In genomic region chr6:152863618-152864326, GRCh38 we compare ENCODE assay signal across 8 cellular contexts.
DNase-seq lines count a peak whose midpoint lies in the region; ATAC-seq and TF ChIP-seq lines count a peak whose summit lies in the region.

No MANE protein-coding gene starts in this region.

- peak; percentile 87 to 90 for TF ChIP-seq CTCF in GM23338 (conservative IDR thresholded peaks at IDR 0.05; ENCODE audit: low read depth in 2 of 2)
- peak; percentile 79 for TF ChIP-seq CTCF in glutamatergic neuron (IDR thresholded peaks at IDR 0.05; ENCODE audit: partially characterized antibody, unreplicated experiment)
- TF ChIP-seq CTCF in psoas muscle (IDR thresholded peaks at IDR 0.05), result peak; percentile 70

- no peaks in the 10 kb centered on the region for H3K9me3 ChIP-seq in psoas muscle

- no peak overlapping the region for H2AFZ ChIP-seq in GM23338

- H3K9me3 Mint-ChIP-seq in GM23338 (no peaks in the 10 kb centered on the region), glutamatergic neuron (ENCODE audit: unreplicated experiment) (no peaks in the 10 kb centered on the region)
- H3K9me3 Mint-ChIP-seq in activated naive CD4-positive, alpha-beta T cell treated with anti-CD3 and anti-CD28 coated beads for 36 hours, result no peaks in the 10 kb centered on the region

- ATAC-seq in GM23338, result peak; percentile 92
- peak; percentile 55 to 91 (median 74) for ATAC-seq in psoas muscle

- no peak overlapping the region for H3K4me2 ChIP-seq in GM23338

- peaks cover 2% of the 10 kb centered on the region; the same call in 1 of the 3 replicates for H3K4me1 Mint-ChIP-seq in GM23338
- no peaks in the 10 kb centered on the region for H3K4me1 Mint-ChIP-seq in activated naive CD4-positive, alpha-beta T cell treated with anti-CD3 and anti-CD28 coated beads for 36 hours (ENCODE audit: low read depth)
- no peaks in the 10 kb centered on the region for H3K4me1 Mint-ChIP-seq in glutamatergic neuron (ENCODE audit: low read depth, unreplicated experiment)

- intact Hi-C loops in activated naive CD4-positive, alpha-beta T cell treated with anti-CD3 and anti-CD28 coated beads for 36 hours (cut with micrococcal nuclease), result loop anchor here (1.0 kb wide), 4 partner anchors 34 to 449 kb away; no protein-coding TSS in a partner anchor
- intact Hi-C loops in psoas muscle (cut with DNase I), result loop anchor here (1.0 to 5.0 kb wide), 4 partner anchors 83 to 164 kb away; no protein-coding TSS in a partner anchor

- H3F3A ChIP-seq in GM23338 (replicated peaks; ENCODE audit: low read depth), result no peaks in the 10 kb centered on the region

- H3K27ac ChIP-seq in GM23338 (ENCODE audit: low read depth) (no peak overlapping the region), psoas muscle (no peak overlapping the region)

- in situ Hi-C loops in SK-MEL-5 (cut with HindIII; ENCODE audit: low pct_unique_long_range_greater_than_20kb, low sequenced_read_pairs), result no loop called here

- H3K36me3 ChIP-seq in GM23338 (ENCODE audit: insufficient read depth), result no peaks in the 10 kb centered on the region
- H3K36me3 ChIP-seq in psoas muscle (ENCODE audit: insufficient read depth in 1 of 2, low read depth in 1 of 2), result no peaks in the 10 kb centered on the region

- H3K36me3 Mint-ChIP-seq in GM23338 (ENCODE audit: low read depth), result no peaks in the 10 kb centered on the region
- no peaks in the 10 kb centered on the region for H3K36me3 Mint-ChIP-seq in activated naive CD4-positive, alpha-beta T cell treated with anti-CD3 and anti-CD28 coated beads for 36 hours (ENCODE audit: low read depth)
- H3K36me3 Mint-ChIP-seq in glutamatergic neuron (ENCODE audit: unreplicated experiment), result no peaks in the 10 kb centered on the region

- DNase-seq in GDM1 (lab: John Stamatoyannopoulos, UW) (peak; percentile 39), GM23338 (ENCODE audit: low spot score) (peak; percentile 84), LHCN-M2 (ENCODE audit: low read depth) (peak; percentile 63), SK-MEL-5 (ENCODE audit: low read depth, low spot score) (peak; percentile 82), glutamatergic neuron (peak; percentile 67), psoas muscle (peak in 1 of 2 donors; percentile 22), GM19240 (ENCODE audit: insufficient read length, low spot score) (no peak)
- peak; percentile 81 for DNase-seq in activated naive CD4-positive, alpha-beta T cell treated with anti-CD3 and anti-CD28 coated beads for 36 hours

- H3K4me3 Mint-ChIP-seq in GM23338 (no peak overlapping the region), glutamatergic neuron (ENCODE audit: unreplicated experiment) (no peak overlapping the region)
- no peak overlapping the region for H3K4me3 Mint-ChIP-seq in activated naive CD4-positive, alpha-beta T cell treated with anti-CD3 and anti-CD28 coated beads for 36 hours

- H3K4me3 ChIP-seq in GM23338 (no peak overlapping the region), psoas muscle (no peak overlapping the region)

- no peaks in the 10 kb centered on the region for H4K20me1 ChIP-seq in GM23338 (replicated peaks; ENCODE audit: insufficient read depth)

- no peaks in the 10 kb centered on the region for H3K9me2 ChIP-seq in GM23338 (ENCODE audit: insufficient read depth)

- H3K27me3 Mint-ChIP-seq in GM23338 (ENCODE audit: insufficient read depth, low read depth, poor library complexity) (no peaks in the 10 kb centered on the region), glutamatergic neuron (ENCODE audit: unreplicated experiment) (no peaks in the 10 kb centered on the region)
- H3K27me3 Mint-ChIP-seq in activated naive CD4-positive, alpha-beta T cell treated with anti-CD3 and anti-CD28 coated beads for 36 hours (ENCODE audit: low read depth), result peaks cover 16% of the 10 kb centered on the region

- H3K27me3 ChIP-seq in GM23338 (ENCODE audit: insufficient read depth), result no peaks in the 10 kb centered on the region
- H3K27me3 ChIP-seq in psoas muscle (ENCODE audit: insufficient read depth in 3 of 3, low read length in 2 of 3), result no peaks in the 10 kb centered on the region

- CTCF ChIA-PET in activated naive CD4-positive, alpha-beta T cell treated with anti-CD3 and anti-CD28 coated beads for 36 hours (lab: Charles Lee), result interaction anchor here (0.7 to 3.6 kb wide), 6 partner anchors 57 to 379 kb away, joined by 3 to 37 read pairs (median 4); no protein-coding TSS in a partner anchor

- 63 to 67% (median 64%) methylated on average over 10 of the region's 10 CpGs for WGBS in psoas muscle, 3 donors

- H3K4me1 ChIP-seq in GM23338 (ENCODE audit: insufficient read depth) (no peaks in the 10 kb centered on the region), psoas muscle (peaks cover 4% of the 10 kb centered on the region)

- H3K79me2 ChIP-seq in GM23338 (replicated peaks; ENCODE audit: insufficient read depth), result no peaks in the 10 kb centered on the region

- H3K27ac Mint-ChIP-seq in GM23338 (no peak overlapping the region), glutamatergic neuron (ENCODE audit: unreplicated experiment) (no peak overlapping the region)
- no peak overlapping the region for H3K27ac Mint-ChIP-seq in activated naive CD4-positive, alpha-beta T cell treated with anti-CD3 and anti-CD28 coated beads for 36 hours

TF ChIP-seq in GM23338, 12 proteins besides CTCF, POLR2A, EP300 and RAD21 (continues in another document):
- TF ChIP-seq STAT1 (IDR thresholded peaks at IDR 0.05; ENCODE audit: unreplicated experiment) (no peak), NANOG (IDR thresholded peaks at IDR 0.05; ENCODE audit: borderline replicate concordance) (no peak), EZH2 (IDR thresholded peaks at IDR 0.05; ENCODE audit: low read depth, unreplicated experiment) (no peak), ZNF462 (CRISPR knock-in tag; IDR thresholded peaks at IDR 0.05) (no peak), ETS1 (IDR thresholded peaks at IDR 0.05) (no peak), JUNB (IDR thresholded peaks at IDR 0.05; ENCODE audit: unreplicated experiment) (no peak), POLR2AphosphoS5 (IDR thresholded peaks at IDR 0.05; ENCODE audit: low read depth) (no peak)
